Comparison of ENCODE assay signal across 8 cellular contexts in the genomic region with DNA sequence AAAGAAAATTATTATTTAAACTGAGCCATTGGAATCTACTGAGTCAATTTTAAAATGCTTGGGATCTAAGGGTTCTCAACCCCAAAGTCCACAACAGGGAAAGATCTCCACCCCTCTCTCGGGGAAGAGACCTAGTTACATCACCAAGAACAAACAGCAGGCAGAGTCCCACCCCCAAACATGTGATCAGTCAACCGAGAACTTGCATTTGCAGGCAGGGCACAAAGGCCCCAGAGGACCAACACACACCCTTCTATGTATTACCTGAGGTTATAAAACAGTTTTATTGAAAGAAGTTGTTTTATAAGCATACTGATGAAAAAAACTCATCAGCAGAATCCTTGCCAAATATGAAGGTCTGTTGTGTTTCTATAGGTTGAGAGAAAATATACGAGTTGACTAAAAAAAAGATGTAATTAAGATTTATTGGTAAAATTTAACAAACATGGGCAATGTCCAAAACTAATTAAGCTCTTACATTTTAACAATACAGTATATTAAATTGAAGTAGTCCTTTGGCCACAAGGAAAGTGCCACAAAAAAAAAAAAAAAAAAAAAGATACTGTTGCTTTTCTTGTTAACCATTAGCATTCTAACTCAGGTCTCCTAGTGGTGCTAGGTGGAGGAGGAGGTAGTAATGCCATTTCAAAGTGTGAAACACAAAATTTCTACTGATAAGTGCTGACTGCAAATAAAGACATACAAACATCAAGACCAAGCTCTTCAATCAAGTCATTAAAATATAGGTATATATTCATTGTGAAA. TPM values are rescaled to one million over a fixed set of nuclear protein-coding genes. Genes with fewer than 3 reads are reported as not detected.
DNase-seq lines count a peak whose midpoint lies in the region; ATAC-seq and TF ChIP-seq lines count a peak whose summit lies in the region.

No MANE protein-coding gene starts in this region.

- H3K27me3 ChIP-seq in left ventricle myocardium inferior (ENCODE audit: low read depth): no peaks in the 10 kb centered on the region

- H3K4me1 ChIP-seq in left ventricle myocardium inferior: peaks cover 41% of the 10 kb centered on the region

- ATAC-seq in activated naive CD8-positive, alpha-beta T cell treated with anti-CD3 and anti-CD28 coated beads, Interleukin-2, amount 50 U/mL, for 24 hours: no peak
- ATAC-seq in HG03097 (IDR thresholded peaks at IDR 0.05; ENCODE audit: low FRiP score, unreplicated experiment): no peak

- peak; percentile 37 for DNase-seq in SKM-1 treated with dmso at 0.1 percent for 144 hours (lab: John Stamatoyannopoulos, UW; ENCODE audit: unreplicated experiment)
- DNase-seq in SKM-1 (lab: John Stamatoyannopoulos, UW; ENCODE audit: unreplicated experiment): no peak
- peak; percentile 45 for DNase-seq in NCI-H2029 treated with DMSO at 0.1 percent for 48 hours (lab: John Stamatoyannopoulos, UW)
- DNase-seq in activated naive CD8-positive, alpha-beta T cell treated with anti-CD3 and anti-CD28 coated beads, Interleukin-2, amount 50 U/mL, for 24 hours: peak; percentile 11
- DNase-seq in left ventricle myocardium inferior: peak; percentile 30
- peak in 8 of 10 donors; percentile 40 to 94 (median 67) for DNase-seq in posterior cingulate gyrus
- no peak for DNase-seq in effector CD8-positive, alpha-beta T cell (lab: John Stamatoyannopoulos, UW)

- peaks cover 17% of the 10 kb centered on the region for H3K4me1 Mint-ChIP-seq in activated naive CD8-positive, alpha-beta T cell treated with anti-CD3 and anti-CD28 coated beads, Interleukin-2, amount 50 U/mL, for 24 hours

- H3K4me3 Mint-ChIP-seq in activated naive CD8-positive, alpha-beta T cell treated with anti-CD3 and anti-CD28 coated beads, Interleukin-2, amount 50 U/mL, for 24 hours: peak overlapping the region; percentile 1

- no peaks in the 10 kb centered on the region for H3K27me3 Mint-ChIP-seq in activated naive CD8-positive, alpha-beta T cell treated with anti-CD3 and anti-CD28 coated beads, Interleukin-2, amount 50 U/mL, for 24 hours

- no peak overlapping the region for H3K27ac Mint-ChIP-seq in activated naive CD8-positive, alpha-beta T cell treated with anti-CD3 and anti-CD28 coated beads, Interleukin-2, amount 50 U/mL, for 24 hours

- H3K9me3 ChIP-seq in left ventricle myocardium inferior (replicated peaks): no peaks in the 10 kb centered on the region

- peak overlapping the region; percentile 73 for H3K27ac ChIP-seq in left ventricle myocardium inferior (replicated peaks)

- peak overlapping the region; percentile 36 for H3K4me3 ChIP-seq in left ventricle myocardium inferior

- H3K9me3 Mint-ChIP-seq in activated naive CD8-positive, alpha-beta T cell treated with anti-CD3 and anti-CD28 coated beads, Interleukin-2, amount 50 U/mL, for 24 hours: no peaks in the 10 kb centered on the region

- H3K36me3 ChIP-seq in left ventricle myocardium inferior: no peaks in the 10 kb centered on the region

- TF ChIP-seq CTCF in left ventricle myocardium inferior (IDR thresholded peaks at IDR 0.05; ENCODE audit: borderline replicate concordance): no peak

- no peaks in the 10 kb centered on the region for H3K36me3 Mint-ChIP-seq in activated naive CD8-positive, alpha-beta T cell treated with anti-CD3 and anti-CD28 coated beads, Interleukin-2, amount 50 U/mL, for 24 hours (ENCODE audit: low read depth)

- intact Hi-C loops in left ventricle myocardium inferior (cut with micrococcal nuclease) (no loop called here), posterior cingulate gyrus (cut with DNase I) (no loop called here)

RNA-seq across cellular contexts. Expression of a gene that starts 1.0 kb away (rescaled TPM):
- 19.6 TPM for total RNA-seq in left ventricle myocardium inferior

RNA-seq across cellular contexts. Expression of a gene that starts 49.2 kb away (rescaled TPM):
- total RNA-seq in left ventricle myocardium inferior: 4.8 TPM

Comparison
In these comparisons a context has a peak if more than half of its experiments do, and no peak if none do; other contexts are left out.
1. DNase-seq: peak in SKM-1 treated with dmso at 0.1 percent for 144 hours (single experiment), NCI-H2029 treated with DMSO at 0.1 percent for 48 hours (single experiment), activated naive CD8-positive, alpha-beta T cell treated with anti-CD3 and anti-CD28 coated beads, Interleukin-2, amount 50 U/mL, for 24 hours (single experiment), left ventricle myocardium inferior (single experiment) and posterior cingulate gyrus (8 of 10); none in SKM-1 (single experiment) and effector CD8-positive, alpha-beta T cell (single experiment).